In genomic region chr1:48039088-48040049, GRCh38 we compare ENCODE assay signal across 12 cellular contexts. TPM values are rescaled to one million over a fixed set of nuclear protein-coding genes. Genes with fewer than 3 reads are reported as not detected.
DNase-seq lines count a peak whose midpoint lies in the region; ATAC-seq, FAIRE-seq and TF ChIP-seq lines count a peak whose summit lies in the region.
"Had no signal": no experiment of that assay in that cellular context is flagged by ENCODE, and none has a peak within 500 bp of the region (broad histone marks: within the 10 kb centered on the region; RNA-seq: fewer than 3 reads in every experiment).

No MANE protein-coding gene starts in this region.

- H3K4me3 ChIP-seq in GM12878 (no peak overlapping the region), pancreas (no peak overlapping the region)
- H3K4me3 ChIP-seq in naive thymus-derived CD4-positive, alpha-beta T cell (ENCODE audit: low read length), result no peak overlapping the region

- in situ Hi-C loops in GM12878 (cut with MboI), result no loop called here

- WGBS in GM12878 (ENCODE audit: insufficient coverage, insufficient replicate concordance, low lambda C conversion rate, missing lambda C conversion rate), result 9% methylated on average over 12 of the region's 12 CpGs
- WGBS in pancreas, 2 donors, result 51% methylated on average over 12 of the region's 12 CpGs

- no peaks in the 10 kb centered on the region; a peak in 1 of 4 replicates for H3K27me3 ChIP-seq in GM12878 (replicated peaks in 1 of 2; ENCODE audit: control insufficient read depth in 2 of 2, insufficient read depth in 2 of 2, low read length in 1 of 2)
- H3K27me3 ChIP-seq in pancreas, result no peaks in the 10 kb centered on the region
- no peaks in the 10 kb centered on the region for H3K27me3 ChIP-seq in naive thymus-derived CD4-positive, alpha-beta T cell (ENCODE audit: control insufficient read depth in 2 of 2, insufficient read depth in 2 of 2, low read length in 2 of 2)

- no peak for TF ChIP-seq CTCF in GM12878 (IDR thresholded peaks at IDR 0.05 in 2 of 3, conservative IDR thresholded peaks at IDR 0.05 in 1 of 3; ENCODE audit: control insufficient read depth in 2 of 3, extremely low read depth in 1 of 3, insufficient read depth in 1 of 3, low read depth in 3 of 3, low read length in 3 of 3)
- no peak for TF ChIP-seq CTCF in pancreas (IDR thresholded peaks at IDR 0.05)

- BruUV-seq in GM12878 (replicated peaks; lab: Mats Ljungman, UMichigan), result no TSS peak

- H3K4me1 Mint-ChIP-seq in naive thymus-derived CD4-positive, alpha-beta T cell, result no peaks in the 10 kb centered on the region

- no peaks in the 10 kb centered on the region for H3K9me3 Mint-ChIP-seq in naive thymus-derived CD4-positive, alpha-beta T cell

- no peaks in the 10 kb centered on the region for H4K20me1 ChIP-seq in GM12878 (ENCODE audit: control insufficient read depth, insufficient read depth)

- no peak for TF ChIP-seq RAD21 in GM12878 (IDR thresholded peaks at IDR 0.05; ENCODE audit: insufficient read depth, low read depth, low read length)

- no peak overlapping the region for H3K4me2 ChIP-seq in GM12878 (ENCODE audit: control insufficient read depth, insufficient read depth)

- H3K27me3 Mint-ChIP-seq in naive thymus-derived CD4-positive, alpha-beta T cell, result peaks cover 7 to 20% (median 10%) of the 10 kb centered on the region in 5 donors

- RAD21 ChIA-PET in GM12878 (lab: Charles Lee; ENCODE audit: unreplicated experiment), result no interaction called here

- H3K4me1 ChIP-seq in GM12878 (ENCODE audit: control insufficient read depth, insufficient read depth, low read length) (no peaks in the 10 kb centered on the region), pancreas (no peaks in the 10 kb centered on the region)
- no peaks in the 10 kb centered on the region for H3K4me1 ChIP-seq in naive thymus-derived CD4-positive, alpha-beta T cell (ENCODE audit: control insufficient read depth in 2 of 2, insufficient read depth in 2 of 2, low read length in 2 of 2)

- H3K9me3 ChIP-seq in GM12878 (replicated peaks; ENCODE audit: control insufficient read depth, insufficient read depth, low read length), result no peaks in the 10 kb centered on the region
- no peaks in the 10 kb centered on the region for H3K9me3 ChIP-seq in pancreas
- no peaks in the 10 kb centered on the region for H3K9me3 ChIP-seq in naive thymus-derived CD4-positive, alpha-beta T cell (ENCODE audit: control insufficient read depth in 2 of 3, low read length in 3 of 3)

- peak; percentile 73 for ATAC-seq in GM18907 (IDR thresholded peaks at IDR 0.05; ENCODE audit: unreplicated experiment)
- peak; percentile 62 for ATAC-seq in HG02852 (IDR thresholded peaks at IDR 0.05; ENCODE audit: unreplicated experiment)
- ATAC-seq in GM12878, result peak; percentile 87
- peak in 3 of 4 donors; percentile 43 to 59 (median 56) for ATAC-seq in pancreas
- no peak for ATAC-seq in naive thymus-derived CD4-positive, alpha-beta T cell
- no peak for ATAC-seq in GM21526 (IDR thresholded peaks at IDR 0.05; ENCODE audit: low FRiP score, unreplicated experiment)

- TF ChIP-seq EP300 in GM12878 (IDR thresholded peaks at IDR 0.05; ENCODE audit: borderline replicate concordance in 1 of 2, control insufficient read depth in 1 of 2, low read depth in 2 of 2, low read length in 2 of 2), result no peak

- H3K4me3 Mint-ChIP-seq in naive thymus-derived CD4-positive, alpha-beta T cell, result no peak overlapping the region

- H3K36me3 ChIP-seq in GM12878 (ENCODE audit: control insufficient read depth in 2 of 2, insufficient read depth in 2 of 2, low read length in 1 of 2) (no peaks in the 10 kb centered on the region), pancreas (no peaks in the 10 kb centered on the region)
- no peaks in the 10 kb centered on the region for H3K36me3 ChIP-seq in naive thymus-derived CD4-positive, alpha-beta T cell (ENCODE audit: control insufficient read depth in 2 of 3, insufficient read depth in 3 of 3, low read length in 3 of 3)

- POLR2A ChIA-PET in GM12878 (lab: Charles Lee), result no interaction called here
- POLR2A ChIA-PET in naive thymus-derived CD4-positive, alpha-beta T cell (lab: Charles Lee), result no interaction called here

- no peak for DNase-seq in GM12878 (ENCODE audit: low read depth, low spot score)
- no peak for DNase-seq in pancreas
- no peak for DNase-seq in naive thymus-derived CD4-positive, alpha-beta T cell
- DNase-seq in AG08395 (ENCODE audit: low spot score), result no peak
- DNase-seq: activated CD8-positive, alpha-beta memory T cell treated with anti-CD3 and anti-CD28 coated beads, Interleukin-2, amount 50 U/mL, for 48 hours; central memory CD4-positive, alpha-beta T cell; NCI-H187 treated with DMSO at 0.1 percent for 48 hours had no signal

- no peak for TF ChIP-seq POLR2A in GM12878 (IDR thresholded peaks at IDR 0.05; ENCODE audit: low read depth, low read length)

- no peak overlapping the region for H3K9ac ChIP-seq in GM12878 (ENCODE audit: control insufficient read depth, insufficient read depth, low read length)

- SMC1A ChIA-PET in GM12878 (lab: Charles Lee; ENCODE audit: uncharacterized antibody, unreplicated experiment), result no interaction called here

- H2AFZ ChIP-seq in GM12878 (ENCODE audit: control insufficient read depth, low read depth, low read length), result no peak overlapping the region

- no peak overlapping the region for H3K27ac ChIP-seq in GM12878 (ENCODE audit: control insufficient read depth, insufficient read depth)
- H3K27ac ChIP-seq in pancreas, result no peak overlapping the region
- H3K27ac ChIP-seq in naive thymus-derived CD4-positive, alpha-beta T cell (ENCODE audit: low read depth, low read length), result no peak overlapping the region

- H3K36me3 Mint-ChIP-seq in naive thymus-derived CD4-positive, alpha-beta T cell, result no peaks in the 10 kb centered on the region

- CTCF ChIA-PET in GM12878 (lab: Yijun Ruan, JAX), result no interaction called here
- CTCF ChIA-PET in naive thymus-derived CD4-positive, alpha-beta T cell (lab: Charles Lee), result no interaction called here

- no peak overlapping the region for H3K27ac Mint-ChIP-seq in naive thymus-derived CD4-positive, alpha-beta T cell

- FAIRE-seq in GM12878 (lab: Jason Lieb, UNC) (no peak), pancreas (lab: Jason Lieb, UNC) (no peak)

- intact Hi-C loops in GM12878 (cut with micrococcal nuclease; ENCODE audit: unreplicated experiment) (no loop called here), pancreas (cut with DNase I) (no loop called here)
- intact Hi-C loops in naive thymus-derived CD4-positive, alpha-beta T cell (cut with micrococcal nuclease), result no loop called here

- no peaks in the 10 kb centered on the region for H3K79me2 ChIP-seq in GM12878 (ENCODE audit: control insufficient read depth, insufficient read depth, low read length)

TF ChIP-seq in GM12878, 131 proteins besides CTCF, POLR2A, EP300 and RAD21:
- no peak for TF ChIP-seq ASH2L (IDR thresholded peaks at IDR 0.05; ENCODE audit: borderline replicate concordance, low read depth)
- no peak for TF ChIP-seq WRNIP1 (IDR thresholded peaks at IDR 0.05; ENCODE audit: borderline replicate concordance, low read depth, low read length)
- TF ChIP-seq CEBPB (IDR thresholded peaks at IDR 0.05; ENCODE audit: borderline replicate concordance in 1 of 2, low read depth in 2 of 2, low read length in 2 of 2), result no peak
- TF ChIP-seq MTA2 (IDR thresholded peaks at IDR 0.05; ENCODE audit: low read depth), result no peak
- no peak for TF ChIP-seq RCOR1 (conservative IDR thresholded peaks at IDR 0.05; ENCODE audit: low read depth, low read length)
- TF ChIP-seq TAF1 (IDR thresholded peaks at IDR 0.05; ENCODE audit: borderline replicate concordance, low read depth, low read length), result no peak
- no peak for TF ChIP-seq ATF7 (IDR thresholded peaks at IDR 0.05; ENCODE audit: low read depth)
TF ChIP-seq in GM12878: peak in this region for 0.

RNA-seq across cellular contexts. Expression of gene TRABD2B, which starts 42.2 kb away (rescaled TPM):
- total RNA-seq in GM12878 (2013; cell fraction: nucleolus; rRNA removed), result not detected in 2 replicates
- total RNA-seq in GM12878 (2014; rRNA removed) (not detected in 2 replicates), GM12878 (2014; rRNA removed; fragmentation: Illumina TruSeq; extraction: Trizol) (not detected in 2 replicates), GM12878 (2021) (not detected in 2 replicates), pancreas (1 to 10 TPM; 1.6 to 3.8 (median 3.3) TPM)
- polyA plus RNA-seq in GM12878 (2011; ENCODE audit: low read depth), result not detected
- polyA plus RNA-seq in GM12878 (2011; rRNA removed) (not detected in 2 replicates), GM12878 (2014; fragmentation: Illumina TruSeq; extraction: Trizol) (not detected in 2 replicates), GM12878 (2014; fragmentation: Nextera tagmentation; extraction: Ambion mirVana) (not detected), GM12878 (2014; rRNA removed) (not detected in 2 replicates), GM12878 (2016; fragmentation: Nextera tagmentation; extraction: Ambion mirVana) (not detected), pancreas (1 to 10 TPM; 2.8 to 2.9 TPM)
- not detected in 2 replicates for polyA plus RNA-seq in GM12878 (2011; cell fraction: cytosol; rRNA removed)
- polyA plus RNA-seq in GM12878 (2011; cell fraction: nucleus; rRNA removed), result not detected in 2 replicates
- polyA plus RNA-seq in GM12878 (2012), result not detected in 2 replicates
- polyA minus RNA-seq in GM12878 (2011; rRNA and poly(A)+ RNA removed), result not detected in 2 replicates
- polyA minus RNA-seq in GM12878 (2011; cell fraction: cytosol; rRNA and poly(A)+ RNA removed), result not detected in 2 replicates
- not detected in 2 replicates for polyA minus RNA-seq in GM12878 (2011; cell fraction: nucleus; rRNA and poly(A)+ RNA removed)
- not detected for total RNA-seq in naive thymus-derived CD4-positive, alpha-beta T cell
- polyA plus RNA-seq in naive thymus-derived CD4-positive, alpha-beta T cell, result not detected
- total RNA-seq: myocyte; T-helper 1 cell treated with Interleukin-12 subunit alpha and Interleukin-12 subunit beta and Interleukin-4 antibody, amounts not matched to agents 30 ng/mL and 1 ng/mL, for 36 hours had no signal

Comparison
In these comparisons a context has a peak if more than half of its experiments do, and no peak if none do; other contexts are left out.
1. ATAC-seq: peak in GM18907 (single experiment), HG02852 (single experiment), GM12878 (single experiment) and pancreas (3 of 4); none in naive thymus-derived CD4-positive, alpha-beta T cell (single experiment) and GM21526 (single experiment).